1 cellular context compared by ENCODE assay signal in the genomic region with DNA sequence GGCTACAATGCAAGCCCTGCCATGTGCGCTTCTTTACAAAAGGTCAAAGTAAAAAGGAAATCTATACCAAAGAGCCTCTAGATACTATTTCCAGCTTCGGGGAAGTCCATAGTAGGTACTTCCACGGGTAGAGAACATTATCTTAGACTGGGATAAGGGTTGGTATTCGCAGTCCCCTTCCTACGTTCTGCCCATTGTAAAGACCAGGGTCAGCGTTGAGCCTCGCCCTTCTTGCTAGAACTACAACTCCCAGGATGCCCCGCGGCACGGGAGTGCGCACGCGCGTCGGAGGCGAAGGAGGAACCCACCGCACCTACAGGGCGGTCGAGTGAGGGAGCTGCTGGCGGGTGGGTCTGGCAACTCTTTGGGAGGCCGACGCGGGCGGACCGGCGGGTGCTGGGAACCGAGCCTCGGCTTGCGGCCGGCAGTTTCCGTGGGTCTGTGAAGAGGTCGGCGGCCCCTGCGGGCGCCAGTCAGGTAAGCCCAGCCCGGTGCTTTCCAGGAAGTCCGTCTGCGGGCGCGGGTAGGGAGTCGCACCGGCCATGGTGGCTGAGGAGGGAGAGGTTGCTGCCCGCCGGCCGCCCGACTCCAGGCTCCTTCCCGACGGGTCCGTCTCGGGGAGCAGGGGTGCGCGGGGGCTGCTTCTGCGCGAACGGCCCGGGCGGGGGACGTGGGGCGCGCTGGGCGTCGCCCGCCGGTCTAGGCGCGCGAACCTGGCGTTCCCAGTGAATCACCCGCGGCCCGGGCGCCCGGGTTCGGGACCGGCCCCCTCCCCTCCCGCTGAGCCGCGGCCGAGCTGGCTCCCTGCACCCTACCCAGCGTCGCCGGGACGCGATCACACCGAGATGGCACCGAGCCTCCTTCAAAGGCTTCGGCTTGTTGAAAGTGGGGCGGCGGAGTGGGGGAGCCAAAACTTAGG.
TF ChIP-seq lines count a peak whose summit lies in the region.

A gene (plus strand): TSS at position 294 of the 919 bp plus-strand sequence. CDS start 33,232 bp downstream, outside the sequence.

TF ChIP-seq in K562, 482 proteins besides CTCF, POLR2A, EP300 and RAD21 (continued from another document and continues in another):
- TF ChIP-seq, protein P1, sequence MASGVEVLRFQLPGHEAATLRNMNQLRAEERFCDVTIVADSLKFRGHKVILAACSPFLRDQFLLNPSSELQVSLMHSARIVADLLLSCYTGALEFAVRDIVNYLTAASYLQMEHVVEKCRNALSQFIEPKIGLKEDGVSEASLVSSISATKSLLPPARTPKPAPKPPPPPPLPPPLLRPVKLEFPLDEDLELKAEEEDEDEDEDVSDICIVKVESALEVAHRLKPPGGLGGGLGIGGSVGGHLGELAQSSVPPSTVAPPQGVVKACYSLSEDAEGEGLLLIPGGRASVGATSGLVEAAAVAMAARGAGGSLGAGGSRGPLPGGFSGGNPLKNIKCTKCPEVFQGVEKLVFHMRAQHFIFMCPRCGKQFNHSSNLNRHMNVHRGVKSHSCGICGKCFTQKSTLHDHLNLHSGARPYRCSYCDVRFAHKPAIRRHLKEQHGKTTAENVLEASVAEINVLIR (CRISPR knock-in tag; IDR thresholded peaks at IDR 0.05) = no peak
- no peak; the same call in 1 of the 2 replicates for TF ChIP-seq E2F3 (CRISPR knock-in tag; IDR thresholded peaks at IDR 0.05)
- no peak for TF ChIP-seq ZNF3 (CRISPR knock-in tag; IDR thresholded peaks at IDR 0.05)
- TF ChIP-seq HMGN3 (IDR thresholded peaks at IDR 0.05; ENCODE audit: borderline replicate concordance, extremely low read depth, insufficient read length, low read depth, low read length) = peak; percentile 61
- TF ChIP-seq, protein P2, sequence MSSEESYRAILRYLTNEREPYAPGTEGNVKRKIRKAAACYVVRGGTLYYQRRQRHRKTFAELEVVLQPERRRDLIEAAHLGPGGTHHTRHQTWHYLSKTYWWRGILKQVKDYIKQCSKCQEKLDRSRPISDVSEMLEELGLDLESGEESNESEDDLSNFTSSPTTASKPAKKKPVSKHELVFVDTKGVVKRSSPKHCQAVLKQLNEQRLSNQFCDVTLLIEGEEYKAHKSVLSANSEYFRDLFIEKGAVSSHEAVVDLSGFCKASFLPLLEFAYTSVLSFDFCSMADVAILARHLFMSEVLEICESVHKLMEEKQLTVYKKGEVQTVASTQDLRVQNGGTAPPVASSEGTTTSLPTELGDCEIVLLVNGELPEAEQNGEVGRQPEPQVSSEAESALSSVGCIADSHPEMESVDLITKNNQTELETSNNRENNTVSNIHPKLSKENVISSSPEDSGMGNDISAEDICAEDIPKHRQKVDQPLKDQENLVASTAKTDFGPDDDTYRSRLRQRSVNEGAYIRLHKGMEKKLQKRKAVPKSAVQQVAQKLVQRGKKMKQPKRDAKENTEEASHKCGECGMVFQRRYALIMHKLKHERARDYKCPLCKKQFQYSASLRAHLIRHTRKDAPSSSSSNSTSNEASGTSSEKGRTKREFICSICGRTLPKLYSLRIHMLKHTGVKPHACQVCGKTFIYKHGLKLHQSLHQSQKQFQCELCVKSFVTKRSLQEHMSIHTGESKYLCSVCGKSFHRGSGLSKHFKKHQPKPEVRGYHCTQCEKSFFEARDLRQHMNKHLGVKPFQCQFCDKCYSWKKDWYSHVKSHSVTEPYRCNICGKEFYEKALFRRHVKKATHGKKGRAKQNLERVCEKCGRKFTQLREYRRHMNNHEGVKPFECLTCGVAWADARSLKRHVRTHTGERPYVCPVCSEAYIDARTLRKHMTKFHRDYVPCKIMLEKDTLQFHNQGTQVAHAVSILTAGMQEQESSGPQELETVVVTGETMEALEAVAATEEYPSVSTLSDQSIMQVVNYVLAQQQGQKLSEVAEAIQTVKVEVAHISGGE (CRISPR knock-in tag; IDR thresholded peaks at IDR 0.05) = peak in 1 of 3 experiments; percentile 80; a peak in 2 of 6 replicates
- peak; percentile 65; the same call in 1 of the 2 replicates for TF ChIP-seq TAF7 (tag; IDR thresholded peaks at IDR 0.05)
- peak in 1 of 2 experiments; percentile 33; a peak in 2 of 4 replicates for TF ChIP-seq HDAC1 (IDR thresholded peaks at IDR 0.05)
- TF ChIP-seq, protein P3, sequence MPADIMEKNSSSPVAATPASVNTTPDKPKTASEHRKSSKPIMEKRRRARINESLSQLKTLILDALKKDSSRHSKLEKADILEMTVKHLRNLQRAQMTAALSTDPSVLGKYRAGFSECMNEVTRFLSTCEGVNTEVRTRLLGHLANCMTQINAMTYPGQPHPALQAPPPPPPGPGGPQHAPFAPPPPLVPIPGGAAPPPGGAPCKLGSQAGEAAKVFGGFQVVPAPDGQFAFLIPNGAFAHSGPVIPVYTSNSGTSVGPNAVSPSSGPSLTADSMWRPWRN (IDR thresholded peaks at IDR 0.05; ENCODE audit: low read depth) = 0 out of 2 replicates have a peak, but pooled peaks have one; percentile 13
- TF ChIP-seq, protein P4, sequence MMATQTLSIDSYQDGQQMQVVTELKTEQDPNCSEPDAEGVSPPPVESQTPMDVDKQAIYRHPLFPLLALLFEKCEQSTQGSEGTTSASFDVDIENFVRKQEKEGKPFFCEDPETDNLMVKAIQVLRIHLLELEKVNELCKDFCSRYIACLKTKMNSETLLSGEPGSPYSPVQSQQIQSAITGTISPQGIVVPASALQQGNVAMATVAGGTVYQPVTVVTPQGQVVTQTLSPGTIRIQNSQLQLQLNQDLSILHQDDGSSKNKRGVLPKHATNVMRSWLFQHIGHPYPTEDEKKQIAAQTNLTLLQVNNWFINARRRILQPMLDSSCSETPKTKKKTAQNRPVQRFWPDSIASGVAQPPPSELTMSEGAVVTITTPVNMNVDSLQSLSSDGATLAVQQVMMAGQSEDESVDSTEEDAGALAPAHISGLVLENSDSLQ (IDR thresholded peaks at IDR 0.05) = no peak
- peak; percentile 58 for TF ChIP-seq RBM22 (IDR thresholded peaks at IDR 0.05; ENCODE audit: low read depth, low read length, poor library complexity, severe bottlenecking)
- TF ChIP-seq POLR2B (IDR thresholded peaks at IDR 0.05; ENCODE audit: low read depth, partially characterized antibody) = peak; percentile 90
- TF ChIP-seq, protein P5, sequence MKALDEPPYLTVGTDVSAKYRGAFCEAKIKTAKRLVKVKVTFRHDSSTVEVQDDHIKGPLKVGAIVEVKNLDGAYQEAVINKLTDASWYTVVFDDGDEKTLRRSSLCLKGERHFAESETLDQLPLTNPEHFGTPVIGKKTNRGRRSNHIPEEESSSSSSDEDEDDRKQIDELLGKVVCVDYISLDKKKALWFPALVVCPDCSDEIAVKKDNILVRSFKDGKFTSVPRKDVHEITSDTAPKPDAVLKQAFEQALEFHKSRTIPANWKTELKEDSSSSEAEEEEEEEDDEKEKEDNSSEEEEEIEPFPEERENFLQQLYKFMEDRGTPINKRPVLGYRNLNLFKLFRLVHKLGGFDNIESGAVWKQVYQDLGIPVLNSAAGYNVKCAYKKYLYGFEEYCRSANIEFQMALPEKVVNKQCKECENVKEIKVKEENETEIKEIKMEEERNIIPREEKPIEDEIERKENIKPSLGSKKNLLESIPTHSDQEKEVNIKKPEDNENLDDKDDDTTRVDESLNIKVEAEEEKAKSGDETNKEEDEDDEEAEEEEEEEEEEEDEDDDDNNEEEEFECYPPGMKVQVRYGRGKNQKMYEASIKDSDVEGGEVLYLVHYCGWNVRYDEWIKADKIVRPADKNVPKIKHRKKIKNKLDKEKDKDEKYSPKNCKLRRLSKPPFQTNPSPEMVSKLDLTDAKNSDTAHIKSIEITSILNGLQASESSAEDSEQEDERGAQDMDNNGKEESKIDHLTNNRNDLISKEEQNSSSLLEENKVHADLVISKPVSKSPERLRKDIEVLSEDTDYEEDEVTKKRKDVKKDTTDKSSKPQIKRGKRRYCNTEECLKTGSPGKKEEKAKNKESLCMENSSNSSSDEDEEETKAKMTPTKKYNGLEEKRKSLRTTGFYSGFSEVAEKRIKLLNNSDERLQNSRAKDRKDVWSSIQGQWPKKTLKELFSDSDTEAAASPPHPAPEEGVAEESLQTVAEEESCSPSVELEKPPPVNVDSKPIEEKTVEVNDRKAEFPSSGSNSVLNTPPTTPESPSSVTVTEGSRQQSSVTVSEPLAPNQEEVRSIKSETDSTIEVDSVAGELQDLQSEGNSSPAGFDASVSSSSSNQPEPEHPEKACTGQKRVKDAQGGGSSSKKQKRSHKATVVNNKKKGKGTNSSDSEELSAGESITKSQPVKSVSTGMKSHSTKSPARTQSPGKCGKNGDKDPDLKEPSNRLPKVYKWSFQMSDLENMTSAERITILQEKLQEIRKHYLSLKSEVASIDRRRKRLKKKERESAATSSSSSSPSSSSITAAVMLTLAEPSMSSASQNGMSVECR (CRISPR knock-in tag; IDR thresholded peaks at IDR 0.05) = peak; percentile 43
- TF ChIP-seq RBBP5 (IDR thresholded peaks at IDR 0.05; ENCODE audit: borderline replicate concordance, insufficient read depth, low read length, poor library complexity, severe bottlenecking) = peak; percentile 89
- 0 out of 2 replicates have a peak, but pooled peaks have one; percentile 32 for TF ChIP-seq SIN3B (IDR thresholded peaks at IDR 0.05; ENCODE audit: low read depth)
- TF ChIP-seq GABPB1 (CRISPR knock-in tag; IDR thresholded peaks at IDR 0.05) = 0 out of 2 replicates have a peak, but pooled peaks have one; percentile 58
- TF ChIP-seq RBM15 (IDR thresholded peaks at IDR 0.05; ENCODE audit: insufficient read depth, low read length) = 0 out of 2 replicates have a peak, but pooled peaks have one; percentile 46
- TF ChIP-seq, protein P6, sequence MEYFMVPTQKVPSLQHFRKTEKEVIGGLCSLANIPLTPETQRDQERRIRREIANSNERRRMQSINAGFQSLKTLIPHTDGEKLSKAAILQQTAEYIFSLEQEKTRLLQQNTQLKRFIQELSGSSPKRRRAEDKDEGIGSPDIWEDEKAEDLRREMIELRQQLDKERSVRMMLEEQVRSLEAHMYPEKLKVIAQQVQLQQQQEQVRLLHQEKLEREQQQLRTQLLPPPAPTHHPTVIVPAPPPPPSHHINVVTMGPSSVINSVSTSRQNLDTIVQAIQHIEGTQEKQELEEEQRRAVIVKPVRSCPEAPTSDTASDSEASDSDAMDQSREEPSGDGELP (CRISPR knock-in tag; IDR thresholded peaks at IDR 0.05; ENCODE audit: borderline replicate concordance) = peak; percentile 38; the same call in 1 of the 2 replicates
- TF ChIP-seq, protein P7, sequence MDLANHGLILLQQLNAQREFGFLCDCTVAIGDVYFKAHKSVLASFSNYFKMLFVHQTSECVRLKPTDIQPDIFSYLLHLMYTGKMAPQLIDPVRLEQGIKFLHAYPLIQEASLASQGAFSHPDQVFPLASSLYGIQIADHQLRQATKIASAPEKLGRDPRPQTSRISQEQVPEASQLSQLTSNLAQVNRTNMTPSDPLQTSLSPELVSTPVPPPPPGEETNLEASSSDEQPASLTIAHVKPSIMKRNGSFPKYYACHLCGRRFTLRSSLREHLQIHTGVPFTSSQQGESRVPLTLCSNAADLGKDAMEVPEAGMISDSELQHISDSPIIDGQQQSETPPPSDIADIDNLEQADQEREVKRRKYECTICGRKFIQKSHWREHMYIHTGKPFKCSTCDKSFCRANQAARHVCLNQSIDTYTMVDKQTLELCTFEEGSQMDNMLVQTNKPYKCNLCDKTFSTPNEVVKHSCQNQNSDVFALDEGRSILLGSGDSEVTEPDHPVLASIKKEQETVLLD (IDR thresholded peaks at IDR 0.05) = peak; percentile 85
- TF ChIP-seq, protein P8, sequence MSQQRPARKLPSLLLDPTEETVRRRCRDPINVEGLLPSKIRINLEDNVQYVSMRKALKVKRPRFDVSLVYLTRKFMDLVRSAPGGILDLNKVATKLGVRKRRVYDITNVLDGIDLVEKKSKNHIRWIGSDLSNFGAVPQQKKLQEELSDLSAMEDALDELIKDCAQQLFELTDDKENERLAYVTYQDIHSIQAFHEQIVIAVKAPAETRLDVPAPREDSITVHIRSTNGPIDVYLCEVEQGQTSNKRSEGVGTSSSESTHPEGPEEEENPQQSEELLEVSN (IDR thresholded peaks at IDR 0.05; ENCODE audit: borderline replicate concordance in 1 of 2, extremely low read depth in 1 of 2, insufficient read depth in 1 of 2, insufficient read length in 1 of 2, low read depth in 1 of 2, low read length in 1 of 2, poor library complexity in 1 of 2, severe bottlenecking in 1 of 2) = peak in 1 of 2 experiments; percentile 33
- TF ChIP-seq KLF13 (tag; IDR thresholded peaks at IDR 0.05; ENCODE audit: borderline replicate concordance, low read depth) = no peak
- 0 out of 2 replicates have a peak, but pooled peaks have one; percentile 48 for TF ChIP-seq ZBTB17 (CRISPR knock-in tag; IDR thresholded peaks at IDR 0.05)
- TF ChIP-seq LCOR (CRISPR knock-in tag; IDR thresholded peaks at IDR 0.05) = peak; percentile 46; the same call in 1 of the 2 replicates
- TF ChIP-seq HCFC1 (IDR thresholded peaks at IDR 0.05; ENCODE audit: low read depth, low read length) = peak; percentile 92
- peak; percentile 69 for TF ChIP-seq TBP (optimal IDR thresholded peaks at IDR 0.05; ENCODE audit: low read depth, low read length)
- TF ChIP-seq U2AF1 (optimal IDR thresholded peaks at IDR 0.05; ENCODE audit: low read depth, low read length) = peak; percentile 63
- peak; percentile 96 for TF ChIP-seq RBFOX2 (IDR thresholded peaks at IDR 0.05; ENCODE audit: low read depth, low read length)
- no peak for TF ChIP-seq CEBPG (CRISPR knock-in tag; IDR thresholded peaks at IDR 0.05)
- TF ChIP-seq CEBPG (tag; conservative IDR thresholded peaks at IDR 0.05 in 1 of 2, IDR thresholded peaks at IDR 0.05 in 1 of 2) = 0 out of 4 replicates have a peak, but pooled peaks of 1 of the 2 experiments have one; percentile 1
- no peak for TF ChIP-seq ZNF282 (CRISPR knock-in tag; IDR thresholded peaks at IDR 0.05)
- TF ChIP-seq, protein P9, sequence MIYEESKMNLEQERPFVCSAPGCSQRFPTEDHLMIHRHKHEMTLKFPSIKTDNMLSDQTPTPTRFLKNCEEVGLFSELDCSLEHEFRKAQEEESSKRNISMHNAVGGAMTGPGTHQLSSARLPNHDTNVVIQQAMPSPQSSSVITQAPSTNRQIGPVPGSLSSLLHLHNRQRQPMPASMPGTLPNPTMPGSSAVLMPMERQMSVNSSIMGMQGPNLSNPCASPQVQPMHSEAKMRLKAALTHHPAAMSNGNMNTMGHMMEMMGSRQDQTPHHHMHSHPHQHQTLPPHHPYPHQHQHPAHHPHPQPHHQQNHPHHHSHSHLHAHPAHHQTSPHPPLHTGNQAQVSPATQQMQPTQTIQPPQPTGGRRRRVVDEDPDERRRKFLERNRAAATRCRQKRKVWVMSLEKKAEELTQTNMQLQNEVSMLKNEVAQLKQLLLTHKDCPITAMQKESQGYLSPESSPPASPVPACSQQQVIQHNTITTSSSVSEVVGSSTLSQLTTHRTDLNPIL (CRISPR knock-in tag; IDR thresholded peaks at IDR 0.05) = peak; percentile 25; the same call in 1 of the 2 replicates
- TF ChIP-seq, protein P10, sequence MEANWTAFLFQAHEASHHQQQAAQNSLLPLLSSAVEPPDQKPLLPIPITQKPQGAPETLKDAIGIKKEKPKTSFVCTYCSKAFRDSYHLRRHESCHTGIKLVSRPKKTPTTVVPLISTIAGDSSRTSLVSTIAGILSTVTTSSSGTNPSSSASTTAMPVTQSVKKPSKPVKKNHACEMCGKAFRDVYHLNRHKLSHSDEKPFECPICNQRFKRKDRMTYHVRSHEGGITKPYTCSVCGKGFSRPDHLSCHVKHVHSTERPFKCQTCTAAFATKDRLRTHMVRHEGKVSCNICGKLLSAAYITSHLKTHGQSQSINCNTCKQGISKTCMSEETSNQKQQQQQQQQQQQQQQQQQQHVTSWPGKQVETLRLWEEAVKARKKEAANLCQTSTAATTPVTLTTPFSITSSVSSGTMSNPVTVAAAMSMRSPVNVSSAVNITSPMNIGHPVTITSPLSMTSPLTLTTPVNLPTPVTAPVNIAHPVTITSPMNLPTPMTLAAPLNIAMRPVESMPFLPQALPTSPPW (CRISPR knock-in tag; IDR thresholded peaks at IDR 0.05) = peak; percentile 71
- TF ChIP-seq HNRNPUL1 (IDR thresholded peaks at IDR 0.05; ENCODE audit: low read length) = no peak
- TF ChIP-seq SPI1 (IDR thresholded peaks at IDR 0.05; ENCODE audit: borderline replicate concordance, low read depth, low read length) = peak; percentile 55; the same call in 1 of the 2 replicates
- TF ChIP-seq BHLHE40 (IDR thresholded peaks at IDR 0.05; ENCODE audit: low read length) = 0 out of 2 replicates have a peak, but pooled peaks have one; percentile 20
- 0 out of 2 replicates have a peak, but pooled peaks have one; percentile 38 for TF ChIP-seq CBX1 (IDR thresholded peaks at IDR 0.05; ENCODE audit: low read depth)
- no peak for TF ChIP-seq TEAD2 (tag; IDR thresholded peaks at IDR 0.05)
- peak; percentile 22; the same call in 1 of the 2 replicates for TF ChIP-seq TCF3 (CRISPR knock-in tag; IDR thresholded peaks at IDR 0.05)
